9 cellular contexts compared by ENCODE assay signal in the genomic region with DNA sequence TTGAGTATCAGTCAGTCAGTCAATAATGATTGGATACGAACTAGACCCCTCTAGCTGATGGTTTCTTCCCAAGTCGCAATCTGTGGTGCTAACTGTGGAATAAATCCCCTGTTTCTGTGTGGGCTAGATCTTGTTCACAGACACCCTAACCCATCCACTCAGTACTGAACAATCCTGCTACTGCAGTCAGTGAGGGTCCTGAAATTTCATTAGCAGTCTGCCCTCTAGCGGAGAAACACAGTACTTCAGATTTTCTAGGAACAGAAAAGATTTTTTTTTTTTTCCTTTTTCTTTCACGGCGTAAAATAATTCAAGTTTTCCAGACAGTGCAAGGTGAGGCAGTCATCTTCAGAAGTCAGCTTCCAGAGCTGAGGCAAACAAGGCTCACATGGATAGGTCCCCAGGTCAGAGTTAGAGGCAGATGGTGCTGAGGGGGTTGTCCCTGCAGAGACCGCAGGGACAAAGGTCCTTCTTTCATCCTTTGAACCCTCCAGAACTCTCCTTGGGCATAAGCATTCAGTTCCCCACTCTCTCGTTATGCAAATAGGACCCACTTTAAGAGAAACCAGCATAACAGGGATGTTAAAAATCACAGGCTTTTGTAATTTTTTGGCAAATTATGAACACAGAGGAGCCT.
DNase-seq lines count a peak whose midpoint lies in the region; ATAC-seq and TF ChIP-seq lines count a peak whose summit lies in the region.
"Had no signal": no experiment of that assay in that cellular context is flagged by ENCODE, and none has a peak within 500 bp of the region (broad histone marks: within the 10 kb centered on the region; RNA-seq: fewer than 3 reads in every experiment).

No MANE protein-coding gene starts in this region.

- no peaks in the 10 kb centered on the region for H3K36me3 ChIP-seq in lower lobe of right lung

- DNase-seq in AG20443 (ENCODE audit: low spot score) (peak; percentile 48), GM12864 (ENCODE audit: low read depth) (no peak), NCI-H82 treated with DMSO at 0.1 percent for 48 hours (lab: John Stamatoyannopoulos, UW; ENCODE audit: unreplicated experiment) (peak; percentile 29), choroid plexus epithelial cell (ENCODE audit: low read depth) (peak; percentile 73), lower lobe of right lung (no peak), NCI-H2029 treated with DMSO at 0.1 percent for 48 hours (lab: John Stamatoyannopoulos, UW) (no peak)
- no peak for DNase-seq in activated CD4-positive, CD25-positive, alpha-beta regulatory T cell treated with anti-CD3 and anti-CD28 coated beads, Interleukin-2, amount 50 U/mL, for 72 hours
- DNase-seq: left cardiac atrium had no signal

- H3K27ac ChIP-seq in lower lobe of right lung, result no peak overlapping the region

- H3K9me3 ChIP-seq in lower lobe of right lung, result no peaks in the 10 kb centered on the region

- ATAC-seq in lower lobe of right lung (peak; percentile 34 to 45), HG02973 (IDR thresholded peaks at IDR 0.05; ENCODE audit: unreplicated experiment) (no peak)

- H3K4me3 ChIP-seq in GM12864 (ENCODE audit: low read depth, low read length) (no peak overlapping the region), choroid plexus epithelial cell (ENCODE audit: low read depth, low read length) (no peak overlapping the region), lower lobe of right lung (no peak overlapping the region)

- peak; percentile 70 for TF ChIP-seq CTCF in GM12864 (IDR thresholded peaks at IDR 0.05; ENCODE audit: low read depth, low read length, missing control alignments)
- TF ChIP-seq CTCF in choroid plexus epithelial cell (conservative IDR thresholded peaks at IDR 0.05; ENCODE audit: low read depth, low read length), result peak; percentile 81
- TF ChIP-seq CTCF in lower lobe of right lung (IDR thresholded peaks at IDR 0.05), result peak; percentile 84

- no peaks in the 10 kb centered on the region for H3K27me3 ChIP-seq in lower lobe of right lung (ENCODE audit: low read depth)

- no peaks in the 10 kb centered on the region for H3K4me1 ChIP-seq in lower lobe of right lung

- intact Hi-C loops in lower lobe of right lung (cut with DNase I), result no loop called here

Comparison
In these comparisons a context has a peak if more than half of its experiments do, and no peak if none do; other contexts are left out.
1. DNase-seq: peak in AG20443 (single experiment), NCI-H82 treated with DMSO at 0.1 percent for 48 hours (single experiment) and choroid plexus epithelial cell (single experiment); none in GM12864 (single experiment), lower lobe of right lung (single experiment), activated CD4-positive, CD25-positive, alpha-beta regulatory T cell treated with anti-CD3 and anti-CD28 coated beads, Interleukin-2, amount 50 U/mL, for 72 hours (single experiment) and NCI-H2029 treated with DMSO at 0.1 percent for 48 hours (single experiment).
2. Peak in every context shown above with its lines, with median percentiles within 50 percentile points of each other: CTCF ChIP-seq.